14 cellular contexts compared by ENCODE assay signal in the genomic region with DNA sequence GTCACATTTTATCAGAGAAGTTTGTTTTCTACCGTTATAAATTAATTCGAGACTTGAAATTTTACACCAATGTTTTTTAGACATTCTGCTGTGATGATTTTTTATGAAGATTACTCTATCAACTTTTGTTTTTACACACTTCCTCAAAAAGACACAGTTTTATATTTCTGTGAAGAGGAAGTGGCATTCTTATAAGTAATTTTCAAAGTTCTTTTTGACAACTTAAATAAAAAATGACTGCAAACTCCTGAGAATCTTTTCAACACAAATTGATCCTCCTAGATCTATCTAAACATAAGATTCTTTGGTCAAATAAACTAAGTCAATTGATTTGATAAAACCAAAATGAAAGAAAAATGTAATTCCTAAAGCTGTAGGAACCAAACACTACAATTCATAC. TPM values are rescaled to one million over a fixed set of nuclear protein-coding genes. Genes with fewer than 3 reads are reported as not detected.
DNase-seq lines count a peak whose midpoint lies in the region; ATAC-seq, FAIRE-seq and TF ChIP-seq lines count a peak whose summit lies in the region.
"Had no signal": no experiment of that assay in that cellular context is flagged by ENCODE, and none has a peak within 500 bp of the region (broad histone marks: within the 10 kb centered on the region; RNA-seq: fewer than 3 reads in every experiment).

No MANE protein-coding gene starts in this region.

- TF ChIP-seq CTCF in GM12865 (IDR thresholded peaks at IDR 0.05; ENCODE audit: insufficient read depth, low read depth, low read length, missing control alignments): no peak

- H3K27me3 Mint-ChIP-seq in T-cell (no peaks in the 10 kb centered on the region), immature natural killer cell (ENCODE audit: low read depth in 3 of 3) (peaks cover 2 to 13% (median 8%) of the 10 kb centered on the region in 3 donors)

- POLR2A ChIA-PET in T-cell (lab: Charles Lee): interaction anchor here (0.9 to 1.4 kb wide), 6 partner anchors 9 to 99 kb away, joined by 3 to 8 read pairs (median 4); no protein-coding TSS in a partner anchor

- ATAC-seq in T-cell (replicated peaks in 1 of 4): no peak
- ATAC-seq in left ventricle myocardium superior: no peak

- H3K9me3 Mint-ChIP-seq in T-cell: peaks cover 0 to 3% (median under 1%) of the 10 kb centered on the region in 3 donors
- H3K9me3 Mint-ChIP-seq in immature natural killer cell: no peaks in the 10 kb centered on the region

- no peak for DNase-seq in GM12865 (ENCODE audit: low read depth)
- DNase-seq in T-cell: no peak
- DNase-seq in immature natural killer cell: no peak
- no peak for DNase-seq in NCI-H526 (lab: John Stamatoyannopoulos, UW)
- no peak for DNase-seq in left ventricle myocardium superior
- no peak for DNase-seq in NK-92 treated with Interleukin-12 subunit alpha and Interleukin-12 subunit beta, amount 100 ng/mL, for 24 hours (lab: John Stamatoyannopoulos, UW)
- DNase-seq in nucleus accumbens (lab: John Stamatoyannopoulos, UW): no peak
- DNase-seq: activated CD4-positive, alpha-beta T cell treated with anti-CD3 and anti-CD28 coated beads, Interleukin-2, amount 50 U/mL, for 48 hours; endodermal cell; NCI-H1092 treated with DMSO at 0.1 percent for 48 hours; NCI-H524; stimulated activated CD4-positive, alpha-beta T cell treated with anti-CD3 and anti-CD28 coated beads, Interleukin-12 subunit alpha, Interleukin-12 subunit beta, amount 100 ng/mL, for 4 hours had no signal

- H3K36me3 Mint-ChIP-seq in T-cell (peaks cover 36% of the 10 kb centered on the region), immature natural killer cell (peaks cover 22 to 31% (median 23%) of the 10 kb centered on the region in 3 donors)

- peaks cover 99 to 100% (median 100%) of the 10 kb centered on the region in 3 donors for H3K4me1 Mint-ChIP-seq in T-cell
- peaks cover 99 to 100% of the 10 kb centered on the region in 2 donors for H3K4me1 Mint-ChIP-seq in immature natural killer cell

- peak overlapping the region; percentile 31; the same call in 1 of the 2 replicates for H3K4me3 ChIP-seq in GM12865 (ENCODE audit: low read depth, low read length)

- CTCF ChIA-PET in T-cell (lab: Charles Lee): interaction anchor here in 1 of 2 donors (0.5 to 2.8 kb wide), 4 partner anchors 9 to 33 kb away, joined by 3 to 9 read pairs (median 4); no protein-coding TSS in a partner anchor

- H3K4me3 Mint-ChIP-seq in T-cell (peak overlapping the region; percentile 51 to 92 (median 65)), immature natural killer cell (peak overlapping the region; percentile 66 to 79 (median 75))
- H3K4me3 Mint-ChIP-seq: endodermal cell had no signal

- peak overlapping the region; percentile 96 to 99 for H3K27ac Mint-ChIP-seq in T-cell
- peak overlapping the region; percentile 95 to 99 (median 98) for H3K27ac Mint-ChIP-seq in immature natural killer cell
- H3K27ac Mint-ChIP-seq: endodermal cell had no signal

- intact Hi-C loops in left ventricle myocardium superior (cut with micrococcal nuclease): no loop called here

- peak; percentile 23 for FAIRE-seq in A204.1 (lab: Jason Lieb, UNC)
- FAIRE-seq: keratinocyte had no signal

RNA-seq across cellular contexts. Expression of gene ANKRD44, which starts 13.7 kb away (rescaled TPM):
- total RNA-seq in T-cell: 100 to 1,000 TPM; 225 to 333 (median 238) TPM
- polyA plus RNA-seq in immature natural killer cell: 100 to 1,000 TPM in 1 of 3 donors, 10 to 100 TPM in 2; 58.0 to 125 (median 65.6) TPM
- 6.9 TPM for total RNA-seq in left ventricle myocardium superior

Comparison
In these comparisons a context has a peak if more than half of its experiments do, and no peak if none do; other contexts are left out.
1. RNA of gene ANKRD44, which starts 13.7 kb away (total RNA-seq): 225 to 333 TPM in T-cell; 6.9 TPM in left ventricle myocardium superior (single experiment); every median in the first group is over 10 times any median in the second.